Comparison of ENCODE assay signal across 10 cellular contexts in the genomic region with DNA sequence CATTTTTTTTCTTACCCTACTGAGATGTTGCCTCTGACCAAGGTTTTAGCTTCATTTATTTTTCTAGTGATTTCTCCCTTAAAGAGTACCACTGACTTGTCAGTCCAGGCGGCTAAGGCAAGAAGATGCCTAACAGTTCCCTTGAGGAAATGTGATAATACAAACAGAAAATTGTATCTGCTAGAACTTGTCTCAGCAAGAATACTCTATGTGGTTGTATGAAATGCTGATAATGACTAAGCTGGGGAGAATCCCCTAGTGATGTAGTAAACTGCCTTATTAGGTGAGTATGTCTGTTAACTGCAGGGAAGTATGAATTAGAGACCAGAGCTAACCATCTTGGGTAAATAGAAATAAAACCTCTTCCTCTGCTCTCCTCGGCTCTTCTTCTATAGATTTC. TPM values are rescaled to one million over a fixed set of nuclear protein-coding genes. Genes with fewer than 3 reads are reported as not detected.
DNase-seq lines count a peak whose midpoint lies in the region; ATAC-seq and TF ChIP-seq lines count a peak whose summit lies in the region.
"Had no signal": no experiment of that assay in that cellular context is flagged by ENCODE, and none has a peak within 500 bp of the region (broad histone marks: within the 10 kb centered on the region; RNA-seq: fewer than 3 reads in every experiment).

No MANE protein-coding gene starts in this region.

- no peak overlapping the region for H3K27ac Mint-ChIP-seq in T-helper 2 cell treated with Interferon-gamma antibody and Interleukin-4, amounts not matched to agents 5 μg/mL and 100 μg/mL, for 36 hours

- H3K4me1 ChIP-seq in esophagus (ENCODE audit: control insufficient read depth in 2 of 2, insufficient read depth in 2 of 2, low read length in 1 of 2), result no peaks in the 10 kb centered on the region

- DNase-seq in GM13976 (ENCODE audit: low spot score) (peak; percentile 53), MV-4-11 (lab: John Stamatoyannopoulos, UW) (no peak), NCI-H1436 treated with DMSO at 0.1 percent for 48 hours (lab: John Stamatoyannopoulos, UW) (no peak)
- DNase-seq in activated CD4-positive, alpha-beta T cell treated with anti-CD3 and anti-CD28 coated beads for 1 hour, result no peak
- DNase-seq in T-helper 2 cell treated with Interferon-gamma antibody and Interleukin-4, amounts not matched to agents 5 μg/mL and 100 μg/mL, for 36 hours (ENCODE audit: low spot score), result no peak
- DNase-seq: head of caudate nucleus had no signal

- H3K27ac ChIP-seq in esophagus (ENCODE audit: low read depth in 2 of 2, low read length in 1 of 2), result peak overlapping the region; percentile 52 to 69

- no peaks in the 10 kb centered on the region for H3K27me3 ChIP-seq in esophagus (ENCODE audit: control insufficient read depth in 1 of 2, insufficient read depth in 2 of 2, low read length in 2 of 2)

- H3K4me1 Mint-ChIP-seq in T-helper 2 cell treated with Interferon-gamma antibody and Interleukin-4, amounts not matched to agents 5 μg/mL and 100 μg/mL, for 36 hours (ENCODE audit: low read depth), result no peaks in the 10 kb centered on the region
- H3K4me1 Mint-ChIP-seq: neural crest cell had no signal

- WGBS in esophagus, 2 donors, result 45 to 52% methylated on average over 2 of the region's 2 CpGs

- peak; percentile 90 for ATAC-seq in GM21381 (IDR thresholded peaks at IDR 0.05; ENCODE audit: unreplicated experiment)
- ATAC-seq in HG03280 (IDR thresholded peaks at IDR 0.05; ENCODE audit: unreplicated experiment), result peak; percentile 92

- no peak overlapping the region for H3K4me3 Mint-ChIP-seq in T-helper 2 cell treated with Interferon-gamma antibody and Interleukin-4, amounts not matched to agents 5 μg/mL and 100 μg/mL, for 36 hours
- H3K4me3 Mint-ChIP-seq: neural crest cell had no signal

- H3K4me3 ChIP-seq in esophagus (ENCODE audit: low read depth in 1 of 2, low read length in 2 of 2), result no peak overlapping the region

- no peaks in the 10 kb centered on the region for H3K9me3 Mint-ChIP-seq in T-helper 2 cell treated with Interferon-gamma antibody and Interleukin-4, amounts not matched to agents 5 μg/mL and 100 μg/mL, for 36 hours
- H3K9me3 Mint-ChIP-seq: neural crest cell had no signal

- no peaks in the 10 kb centered on the region for H3K36me3 Mint-ChIP-seq in T-helper 2 cell treated with Interferon-gamma antibody and Interleukin-4, amounts not matched to agents 5 μg/mL and 100 μg/mL, for 36 hours (ENCODE audit: low read depth)

- in situ Hi-C loops in GM13976 (cut with MboI; ENCODE audit: low sequenced_read_pairs, unreplicated experiment), result no loop called here

- H3K36me3 ChIP-seq in esophagus (ENCODE audit: control insufficient read depth in 2 of 2, insufficient read depth in 2 of 2, low read length in 1 of 2), result no peaks in the 10 kb centered on the region

- no peak for TF ChIP-seq CTCF in GM13976 (IDR thresholded peaks at IDR 0.05; ENCODE audit: borderline replicate concordance, control extremely low read depth, extremely low read depth, insufficient read depth, missing control alignments)

- H3K9me3 ChIP-seq in esophagus (ENCODE audit: control insufficient read depth in 2 of 2, insufficient read depth in 1 of 2, low read depth in 1 of 2, low read length in 1 of 2), result no peaks in the 10 kb centered on the region

- no peaks in the 10 kb centered on the region for H3K27me3 Mint-ChIP-seq in T-helper 2 cell treated with Interferon-gamma antibody and Interleukin-4, amounts not matched to agents 5 μg/mL and 100 μg/mL, for 36 hours (ENCODE audit: low read depth)

RNA-seq across cellular contexts. Expression of gene C12orf54, which starts 6.7 kb away (rescaled TPM):
- polyA plus RNA-seq in esophagus, result 1 to 10 TPM; 4.4 to 5.8 TPM

RNA-seq across cellular contexts. Expression of gene ANP32D, which starts 16.7 kb away (rescaled TPM):
- polyA plus RNA-seq in esophagus, result not detected

RNA-seq across cellular contexts. Expression of gene OR8S1, which starts 36.4 kb away (rescaled TPM):
- not detected for polyA plus RNA-seq in esophagus
